17 cellular contexts compared by ENCODE assay signal in the genomic region with DNA sequence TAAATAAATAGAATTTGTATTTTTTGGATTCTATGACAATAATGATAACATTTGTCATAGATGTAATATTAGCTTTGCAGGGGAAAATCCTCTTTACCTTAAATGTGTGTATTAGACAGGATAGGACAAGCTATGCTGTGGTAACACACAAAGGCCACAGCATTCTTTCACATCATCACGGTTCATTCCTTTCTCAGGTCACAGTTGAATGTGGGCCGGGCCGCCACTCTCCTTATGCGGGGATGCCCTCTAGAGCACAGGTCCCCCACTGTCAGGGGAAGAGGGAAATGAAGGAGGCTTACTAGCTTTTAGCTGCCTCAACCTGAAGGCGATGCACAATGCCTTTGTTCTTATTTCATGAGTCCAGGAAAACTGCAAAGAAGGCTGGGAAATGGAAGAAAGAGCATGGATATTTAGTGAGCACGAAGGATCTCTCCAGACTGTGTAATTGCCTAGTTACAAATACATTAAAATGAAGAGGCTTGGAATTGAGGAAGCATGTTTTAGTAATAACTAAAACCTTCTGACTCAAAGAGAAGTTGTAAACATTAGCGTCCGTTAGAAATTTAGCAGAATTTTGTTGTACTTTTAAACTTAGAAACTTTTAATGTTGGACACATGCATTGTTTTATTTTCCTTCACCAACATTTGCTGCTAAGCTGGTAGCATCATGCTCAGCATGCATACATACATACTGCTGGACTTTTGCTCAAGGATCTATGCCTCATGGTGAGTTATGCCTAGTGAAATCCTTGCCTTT.
A peak's percentile ranks its signal among the peaks of the same experiment; 100 is the strongest.
DNase-seq lines count a peak whose midpoint lies in the region; ATAC-seq lines count a peak whose summit lies in the region.
"Had no signal": no experiment of that assay in that cellular context is flagged by ENCODE, and none has a peak within 500 bp of the region (broad histone marks: within the 10 kb centered on the region; RNA-seq: fewer than 3 reads in every experiment).

No MANE protein-coding gene starts in this region.

- no peak overlapping the region for H3K27ac Mint-ChIP-seq in activated naive CD4-positive, alpha-beta T cell treated with anti-CD3 and anti-CD28 coated beads for 36 hours
- H3K27ac Mint-ChIP-seq: activated B cell treated with CpG ODN at 0.5 μM for 24 hours; dendritic cell treated with granulocyte-macrophage colony-stimulating factor and Interleukin-4, amounts not matched to agents 40 ng/mL and 50 ng/mL, for 4 days; IgD-negative memory B cell; progenitor cell of endocrine pancreas had no signal

- CTCF ChIA-PET in activated naive CD4-positive, alpha-beta T cell treated with anti-CD3 and anti-CD28 coated beads for 36 hours (lab: Charles Lee) = interaction anchor here (0.6 to 1.2 kb wide), 2 partner anchors 264 to 356 kb away, joined by 3 to 5 read pairs; no protein-coding TSS in a partner anchor

- peak; percentile 39 for ATAC-seq in esophagus mucosa
- no peak for ATAC-seq in GM19452 (IDR thresholded peaks at IDR 0.05; ENCODE audit: unreplicated experiment)
- ATAC-seq in HG03139 (IDR thresholded peaks at IDR 0.05; ENCODE audit: unreplicated experiment) = no peak

- H3K9me3 Mint-ChIP-seq in activated naive CD4-positive, alpha-beta T cell treated with anti-CD3 and anti-CD28 coated beads for 36 hours = no peaks in the 10 kb centered on the region
- H3K9me3 Mint-ChIP-seq: activated B cell treated with CpG ODN at 0.5 μM for 24 hours; dendritic cell treated with granulocyte-macrophage colony-stimulating factor and Interleukin-4, amounts not matched to agents 40 ng/mL and 50 ng/mL, for 4 days; IgD-negative memory B cell had no signal

- peaks cover 5% of the 10 kb centered on the region for H3K27me3 Mint-ChIP-seq in activated naive CD4-positive, alpha-beta T cell treated with anti-CD3 and anti-CD28 coated beads for 36 hours (ENCODE audit: low read depth)

- DNase-seq in activated naive CD4-positive, alpha-beta T cell treated with anti-CD3 and anti-CD28 coated beads for 36 hours = peak; percentile 8
- DNase-seq in activated naive CD4-positive, alpha-beta T cell treated with Interleukin-2 at 50 U/mL for 16 hours = no peak
- DNase-seq in M059J (ENCODE audit: low read depth) = peak; percentile 49
- no peak for DNase-seq in UCSD-AML1 (lab: John Stamatoyannopoulos, UW; ENCODE audit: unreplicated experiment)
- no peak for DNase-seq in MG63
- DNase-seq: activated B cell treated with CpG ODN at 0.5 μM for 24 hours; activated effector memory CD4-positive, alpha-beta T cell treated with anti-CD3 and anti-CD28 coated beads, Interleukin-2, amount 50 U/mL, for 16 hours; naive B cell; NCI-H1417 treated with DMSO at 0.1 percent for 48 hours; NCI-H226; stimulated activated CD4-positive, alpha-beta T cell treated with anti-CD3 and anti-CD28 coated beads, Interleukin-12 subunit alpha, Interleukin-12 subunit beta, amount 100 ng/mL, for 4 hours had no signal

- no peaks in the 10 kb centered on the region for H3K9me3 ChIP-seq in MG63

- H3K4me1 Mint-ChIP-seq in activated naive CD4-positive, alpha-beta T cell treated with anti-CD3 and anti-CD28 coated beads for 36 hours (ENCODE audit: low read depth) = no peaks in the 10 kb centered on the region
- H3K4me1 Mint-ChIP-seq: activated B cell treated with CpG ODN at 0.5 μM for 24 hours, IgD-negative memory B cell, naive B cell had no signal

- H3K36me3 Mint-ChIP-seq in activated naive CD4-positive, alpha-beta T cell treated with anti-CD3 and anti-CD28 coated beads for 36 hours (ENCODE audit: low read depth) = no peaks in the 10 kb centered on the region
- H3K36me3 Mint-ChIP-seq: IgD-negative memory B cell, naive B cell had no signal

- no peaks in the 10 kb centered on the region for H3K36me3 ChIP-seq in MG63

- intact Hi-C loops in activated naive CD4-positive, alpha-beta T cell treated with anti-CD3 and anti-CD28 coated beads for 36 hours (cut with micrococcal nuclease) = no loop called here

- no peak overlapping the region for H3K4me3 Mint-ChIP-seq in activated naive CD4-positive, alpha-beta T cell treated with anti-CD3 and anti-CD28 coated beads for 36 hours
- H3K4me3 Mint-ChIP-seq: activated B cell treated with CpG ODN at 0.5 μM for 24 hours; dendritic cell treated with granulocyte-macrophage colony-stimulating factor and Interleukin-4, amounts not matched to agents 40 ng/mL and 50 ng/mL, for 4 days; IgD-negative memory B cell; naive B cell had no signal

- no peaks in the 10 kb centered on the region for H3K27me3 ChIP-seq in MG63

- H3K4me3 ChIP-seq in MG63 = no peak overlapping the region

Comparison
In these comparisons a context has a peak if more than half of its experiments do, and no peak if none do; other contexts are left out.
1. DNase-seq: peak in activated naive CD4-positive, alpha-beta T cell treated with anti-CD3 and anti-CD28 coated beads for 36 hours (single experiment) and M059J (single experiment); none in activated naive CD4-positive, alpha-beta T cell treated with Interleukin-2 at 50 U/mL for 16 hours (single experiment), UCSD-AML1 (single experiment) and MG63 (single experiment).